ENCODE assay signal across 28 cellular contexts in the genomic region with DNA sequence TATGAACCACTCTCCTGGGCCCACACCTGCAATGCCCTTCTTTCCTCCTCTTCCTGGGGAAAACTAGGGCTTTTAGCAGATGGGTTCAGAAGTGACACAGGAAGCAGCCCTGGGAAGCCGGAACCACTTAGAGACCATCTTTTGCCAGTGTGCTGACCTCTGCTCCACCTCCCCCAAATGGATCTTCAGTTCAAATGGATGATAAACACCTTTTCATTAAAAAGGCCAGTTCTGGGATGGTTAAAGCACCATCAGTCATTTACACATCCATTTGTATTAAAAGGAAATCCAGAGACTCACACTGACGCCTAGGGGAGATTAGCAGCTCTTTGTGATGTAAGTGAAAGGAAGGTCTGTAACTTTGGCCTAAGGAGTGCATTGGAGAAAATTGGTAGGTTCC. TPM values are rescaled to one million over a fixed set of nuclear protein-coding genes. Genes with fewer than 3 reads are reported as not detected.
DNase-seq lines count a peak whose midpoint lies in the region; ATAC-seq, FAIRE-seq and TF ChIP-seq lines count a peak whose summit lies in the region.
"Had no signal": no experiment of that assay in that cellular context is flagged by ENCODE, and none has a peak within 500 bp of the region (broad histone marks: within the 10 kb centered on the region; RNA-seq: fewer than 3 reads in every experiment).

No MANE protein-coding gene starts in this region.

- no peaks in the 10 kb centered on the region for H3K79me1 ChIP-seq in H1 (ENCODE audit: low read depth, low read length)

- H3K36me3 ChIP-seq in left ventricle myocardium inferior (peaks cover 25% of the 10 kb centered on the region), H1 (ENCODE audit: control insufficient read depth in 2 of 4, insufficient read depth in 4 of 4, low read length in 3 of 4) (peaks cover 0 to 9% (median 4%) of the 10 kb centered on the region in 4 experiments; a peak in 2 of 8 replicates), mesodermal cell (ENCODE audit: control insufficient read depth, insufficient read depth, low read length) (peaks cover 26% of the 10 kb centered on the region)

- no peaks in the 10 kb centered on the region for H3K23me2 ChIP-seq in H1 (ENCODE audit: low read depth, low read length)

- no peak overlapping the region for H2BK5ac ChIP-seq in H1 (ENCODE audit: low read depth, low read length)

- H2BK12ac ChIP-seq in H1 (ENCODE audit: low read depth, low read length): no peak overlapping the region

- 27% methylated on average over 2 of the region's 2 CpGs; no CpG with 5 or more reads in 1 of the 2 experiments for WGBS in H1 (ENCODE audit: extremely low coverage in 1 of 2, insufficient coverage in 1 of 2, insufficient read length in 1 of 2, insufficient replicate concordance in 2 of 2, low coverage in 1 of 2, low lambda C conversion rate in 2 of 2, missing lambda C conversion rate in 1 of 2), 2 experiments
- WGBS in mesodermal cell (ENCODE audit: insufficient coverage in 2 of 2), 2 experiments: 13 to 17% methylated on average over 1 of the region's 2 CpGs

- H3K9me3 ChIP-seq in left ventricle myocardium inferior (replicated peaks) (no peaks in the 10 kb centered on the region), H1 (ENCODE audit: insufficient read depth in 2 of 2, low read depth in 1 of 2, low read length in 1 of 2) (no peaks in the 10 kb centered on the region), mesodermal cell (ENCODE audit: control insufficient read depth, low read length) (no peaks in the 10 kb centered on the region)
- H3K9me3 ChIP-seq: SK-N-SH, upper lobe of left lung had no signal

- no peak for TF ChIP-seq POLR2A in H1 (IDR thresholded peaks at IDR 0.05; ENCODE audit: control extremely low read depth in 1 of 2, low read depth in 2 of 2, low read length in 2 of 2)

- intact Hi-C loops in left ventricle myocardium inferior (cut with micrococcal nuclease): loop anchor here (10.0 kb wide), 1 partner anchor 160 kb away; a partner anchor contains a TSS
- intact Hi-C loops in Right ventricle myocardium inferior (cut with DNase I): no loop called here

- TF ChIP-seq CTCF in left ventricle myocardium inferior (IDR thresholded peaks at IDR 0.05; ENCODE audit: borderline replicate concordance) (no peak), H1 (IDR thresholded peaks at IDR 0.05; ENCODE audit: control extremely low read depth in 1 of 3, insufficient read depth in 1 of 3, low read depth in 1 of 3, low read length in 3 of 3) (no peak)

- H3K4me2 ChIP-seq in H1 (ENCODE audit: insufficient read depth in 1 of 2, low read depth in 2 of 2, low read length in 2 of 2): no peak overlapping the region
- H3K4me2 ChIP-seq: SK-N-SH had no signal

- H3K14ac ChIP-seq in H1 (ENCODE audit: insufficient read length): no peak overlapping the region

- DNase-seq in left ventricle myocardium inferior (no peak), Right ventricle myocardium inferior (ENCODE audit: missing footprints) (no peak), H1 (ENCODE audit: low read depth in 1 of 2, low spot score in 2 of 2) (peak; percentile 51 to 56)
- no peak for DNase-seq in activated naive CD4-positive, alpha-beta T cell (lab: John Stamatoyannopoulos, UW)
- no peak for DNase-seq in stimulated activated CD4-positive, alpha-beta T cell treated with anti-CD3 and anti-CD28 coated beads, Interleukin-15, amount 100 ng/mL, for 24 hours
- DNase-seq: activated CD4-positive, alpha-beta memory T cell treated with anti-CD3 and anti-CD28 coated beads, Interleukin-2, amount 10 ng/mL, durations not matched to agents 7 days and 5 days; activated CD4-positive, CD25-positive, alpha-beta regulatory T cell treated with anti-CD3 and anti-CD28 coated beads, Interleukin-2, amount 50 U/mL, for 72 hours; activated CD8-positive, alpha-beta memory T cell treated with anti-CD3 and anti-CD28 coated beads, Interleukin-2, amount 50 U/mL, for 48 hours; anterior cingulate cortex; Kasumi-1; MV-4-11; NCI-H1436 treated with DMSO at 0.1 percent for 48 hours; NCI-H2081 treated with DMSO at 0.1 percent for 48 hours; NCI-H2227 treated with DMSO at 0.1 percent for 48 hours; NCI-H526; PC-3; SK-N-SH; stimulated activated naive CD4-positive, alpha-beta T cell; upper lobe of left lung had no signal

- H3K4me1 ChIP-seq in left ventricle myocardium inferior (peaks cover 56% of the 10 kb centered on the region), H1 (replicated peaks in 1 of 4; ENCODE audit: control insufficient read depth in 3 of 4, insufficient read depth in 4 of 4, low read length in 3 of 4) (no peaks in the 10 kb centered on the region), mesodermal cell (ENCODE audit: control insufficient read depth, insufficient read depth, low read length, poor library complexity, severe bottlenecking) (peaks cover 50% of the 10 kb centered on the region)

- H3K4me3 ChIP-seq in left ventricle myocardium inferior: no peak overlapping the region
- H3K4me3 ChIP-seq in H1 (ENCODE audit: extremely low read depth in 1 of 4, insufficient read depth in 2 of 4, low read depth in 3 of 4, low read length in 4 of 4): no peak overlapping the region
- no peak overlapping the region for H3K4me3 ChIP-seq in mesodermal cell (ENCODE audit: extremely low read depth, insufficient read depth, low read length, poor library complexity, severe bottlenecking)
- H3K4me3 ChIP-seq: upper lobe of left lung had no signal

- peak in 1 of 2 experiments; percentile 71; a peak in 1 of 3 replicates for TF ChIP-seq EP300 in H1 (IDR thresholded peaks at IDR 0.05; ENCODE audit: borderline replicate concordance in 1 of 2, low read depth in 2 of 2, low read length in 2 of 2)

- H3K9ac ChIP-seq in H1 (replicated peaks in 1 of 4; ENCODE audit: extremely low read depth in 1 of 4, low read depth in 3 of 4, low read length in 3 of 4): no peak overlapping the region
- H3K9ac ChIP-seq: SK-N-SH had no signal

- POLR2A ChIA-PET in H1 (lab: Charles Lee; ENCODE audit: partially characterized antibody): interaction anchor here (0.7 to 1.3 kb wide), 2 partner anchors 162 to 163 kb away, joined by 3 to 4 read pairs; no protein-coding TSS in a partner anchor

- no peak overlapping the region for H4K5ac ChIP-seq in H1 (ENCODE audit: insufficient read length, low read depth, low read length)

- no peak overlapping the region for H2AFZ ChIP-seq in H1 (ENCODE audit: low read length)

- H4K20me1 ChIP-seq in H1 (replicated peaks in 1 of 2; ENCODE audit: control insufficient read depth in 1 of 2, insufficient read depth in 2 of 2, low read length in 2 of 2): peaks cover 2 to 16% of the 10 kb centered on the region in 2 experiments

- H2BK120ac ChIP-seq in H1 (replicated peaks; ENCODE audit: low read depth, low read length): no peak overlapping the region

- H3K4ac ChIP-seq in H1 (replicated peaks; ENCODE audit: insufficient read length, low read depth, low read length): no peak overlapping the region

- H4K8ac ChIP-seq in H1 (ENCODE audit: extremely low read depth, insufficient read depth, low read length): no peak overlapping the region

- H2AK5ac ChIP-seq in H1 (ENCODE audit: low read depth, low read length): no peak overlapping the region

- peak in 1 of 2 experiments; percentile 17; a peak in 1 of 4 replicates for TF ChIP-seq RAD21 in H1 (IDR thresholded peaks at IDR 0.05 in 1 of 2, conservative IDR thresholded peaks at IDR 0.05 in 1 of 2; ENCODE audit: low read depth in 2 of 2, low read length in 2 of 2)

- no peak overlapping the region for H4K91ac ChIP-seq in H1 (replicated peaks; ENCODE audit: insufficient read length, low read length)

- no peak overlapping the region for H3K23ac ChIP-seq in H1 (ENCODE audit: insufficient read length)

- H3K56ac ChIP-seq in H1 (replicated peaks; ENCODE audit: insufficient read length, low read depth, low read length): no peak overlapping the region

- H3K27ac ChIP-seq in left ventricle myocardium inferior (replicated peaks) (peak overlapping the region; percentile 35), H1 (ENCODE audit: low read depth, low read length) (no peak overlapping the region), mesodermal cell (ENCODE audit: low read depth, low read length, severe bottlenecking) (peak overlapping the region; percentile 49)
- H3K27ac ChIP-seq: upper lobe of left lung had no signal

- H2BK20ac ChIP-seq in H1 (ENCODE audit: low read length): no peak overlapping the region

- FAIRE-seq in H1 (lab: Jason Lieb, UNC): peak; percentile 92
- FAIRE-seq: bronchial epithelial cell, endothelial cell of umbilical vein, frontal cortex, TTC549 had no signal

- H3K27me3 ChIP-seq in left ventricle myocardium inferior (ENCODE audit: low read depth): peaks cover 11% of the 10 kb centered on the region
- H3K27me3 ChIP-seq in H1 (replicated peaks in 1 of 4; ENCODE audit: control insufficient read depth in 3 of 4, extremely low read depth in 1 of 4, insufficient read depth in 3 of 4, low read length in 3 of 4): peaks cover 44 to 80% (median 76%) of the 10 kb centered on the region in 4 experiments
- H3K27me3 ChIP-seq: upper lobe of left lung had no signal

- ATAC-seq in Right ventricle myocardium inferior: no peak
- no peak for ATAC-seq in GM21515 (IDR thresholded peaks at IDR 0.05; ENCODE audit: unreplicated experiment)
- no peak for ATAC-seq in GM21528 (IDR thresholded peaks at IDR 0.05; ENCODE audit: low FRiP score, unreplicated experiment)
- ATAC-seq: activated naive CD4-positive, alpha-beta T cell treated with anti-CD3 and anti-CD28 coated beads, Interleukin-2, amount 50 U/mL, for 72 hours; HCT116; PC-3 had no signal

- H3K18ac ChIP-seq in H1 (ENCODE audit: extremely low read depth, low read length): no peak overlapping the region

- H2BK15ac ChIP-seq in H1 (ENCODE audit: low read length): no peak overlapping the region

- no peaks in the 10 kb centered on the region for H3K79me2 ChIP-seq in H1 (ENCODE audit: control insufficient read depth in 1 of 2, insufficient read depth in 2 of 2, low read length in 2 of 2)

- CTCF ChIA-PET in H1 (lab: Charles Lee; ENCODE audit: partially characterized antibody): interaction anchor here (0.7 to 2.1 kb wide), 9 partner anchors 12 to 338 kb away, joined by 3 to 8 read pairs (median 3); no protein-coding TSS in a partner anchor

TF ChIP-seq in H1, 55 proteins besides CTCF, POLR2A, EP300 and RAD21 (continues in another document):
- TF ChIP-seq CHD2 (IDR thresholded peaks at IDR 0.05; ENCODE audit: low read length) (no peak), PHF8 (conservative IDR thresholded peaks at IDR 0.05; ENCODE audit: low read depth, low read length) (no peak)

RNA-seq across cellular contexts. Expression of a gene that starts 47.5 kb away (rescaled TPM):
- total RNA-seq in left ventricle myocardium inferior (100.0 TPM), Right ventricle myocardium inferior (108 TPM)
- total RNA-seq in H1 (2021; fragmentation: NEBNext Ultra II Directional; extraction: Animal tissue kit (Norgen Biotek cat#: 25700)): 165 and 171 TPM in 2 replicates
- 19.7 and 28.3 TPM in 2 replicates for polyA plus RNA-seq in H1 (2011; rRNA removed)
- polyA plus RNA-seq in H1 (2011; cell fraction: cytosol; rRNA removed): 33.0 TPM
- 5.3 TPM for polyA plus RNA-seq in H1 (2011; cell fraction: nucleus; rRNA removed)
- polyA plus RNA-seq in H1 (2012, experiment 1 of 2): 73.1 to 157 TPM (median 82.2 TPM) in 4 replicates
- 7.5 TPM for polyA plus RNA-seq in H1 (2012, experiment 2 of 2)
- polyA plus RNA-seq in H1 (2013, experiment 1 of 2): 76.5 TPM
- polyA plus RNA-seq in H1 (2013, experiment 2 of 2): 80.3 TPM
- polyA minus RNA-seq in H1 (2011; rRNA and poly(A)+ RNA removed): 34.3 and 52.2 TPM in 2 replicates
- polyA minus RNA-seq in H1 (2011; cell fraction: cytosol; rRNA and poly(A)+ RNA removed): 34.3 TPM
- polyA minus RNA-seq in H1 (2011; cell fraction: nucleus; rRNA and poly(A)+ RNA removed): 14.4 TPM
- 186 TPM for polyA plus RNA-seq in mesodermal cell (2013, experiment 1 of 2)
- 195 TPM for polyA plus RNA-seq in mesodermal cell (2013, experiment 2 of 2)

Comparison
In these comparisons a context has a peak if more than half of its experiments do, and no peak if none do; other contexts are left out.
1. DNase-seq: peak in H1 (2 of 2); none in left ventricle myocardium inferior (single experiment), Right ventricle myocardium inferior (single experiment), activated naive CD4-positive, alpha-beta T cell (0 of 4) and stimulated activated CD4-positive, alpha-beta T cell treated with anti-CD3 and anti-CD28 coated beads, Interleukin-15, amount 100 ng/mL, for 24 hours (single experiment).